ENCODE assay signal across 12 cellular contexts in the genomic region with DNA sequence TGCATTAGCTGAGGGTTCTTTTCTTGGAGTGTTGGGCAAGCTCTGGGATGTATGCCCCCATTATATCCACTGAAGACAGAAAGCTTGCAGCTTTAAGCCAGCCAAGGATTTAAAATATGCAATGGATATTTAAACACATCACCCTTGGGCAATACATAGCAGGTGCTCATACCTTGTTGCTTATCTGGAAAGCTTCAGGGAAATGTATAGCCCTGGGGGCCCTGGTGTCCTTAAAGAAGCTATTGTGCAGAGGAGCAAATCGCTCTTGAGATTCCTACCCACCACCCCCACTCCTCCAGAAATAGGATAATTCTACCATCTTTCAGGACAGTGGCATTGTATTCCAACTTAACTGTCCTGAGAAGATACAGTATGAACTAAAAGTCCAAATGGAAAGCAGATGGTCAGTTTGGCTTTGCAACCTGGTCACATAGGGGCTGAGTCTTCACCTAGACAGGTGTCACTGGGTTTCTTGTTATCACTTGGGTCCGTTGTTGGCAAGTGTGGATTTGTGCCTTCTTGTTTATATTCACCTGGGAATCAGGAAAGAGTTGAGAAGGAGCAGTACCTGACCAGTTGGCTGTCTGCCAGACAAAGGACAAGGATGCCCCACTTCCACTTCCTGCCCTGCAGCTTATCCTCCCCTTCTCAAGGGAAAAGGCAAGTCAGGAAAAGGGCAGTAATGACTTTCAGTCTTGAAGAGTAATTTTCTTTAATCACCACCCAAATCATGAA. TPM values are rescaled to one million over a fixed set of nuclear protein-coding genes. Genes with fewer than 3 reads are reported as not detected.
DNase-seq lines count a peak whose midpoint lies in the region; ATAC-seq and TF ChIP-seq lines count a peak whose summit lies in the region.
"Had no signal": no experiment of that assay in that cellular context is flagged by ENCODE, and none has a peak within 500 bp of the region (broad histone marks: within the 10 kb centered on the region; RNA-seq: fewer than 3 reads in every experiment).

No MANE protein-coding gene starts in this region.

- peak overlapping the region in 42 of 59 donors; percentile 8 to 84 (median 48) for H3K27ac ChIP-seq in dorsolateral prefrontal cortex
- no peak overlapping the region for H3K27ac ChIP-seq in prostate gland

- H3K36me3 ChIP-seq in prostate gland, result no peaks in the 10 kb centered on the region

- intact Hi-C loops in dorsolateral prefrontal cortex (cut with DNase I) (no loop called here), prostate gland (cut with DNase I) (no loop called here)

- H3K27me3 ChIP-seq in dorsolateral prefrontal cortex (no peaks in the 10 kb centered on the region), prostate gland (replicated peaks; ENCODE audit: insufficient read depth) (no peaks in the 10 kb centered on the region)

- H3K4me3 ChIP-seq in dorsolateral prefrontal cortex (peak overlapping the region in 8 of 59 donors; percentile 48 to 67 (median 56)), prostate gland (no peak overlapping the region)

- no peaks in the 10 kb centered on the region for H3K4me1 ChIP-seq in prostate gland (replicated peaks)

- WGBS in prostate gland, result 49% methylated on average over 2 of the region's 2 CpGs

- no peak for TF ChIP-seq POLR2A in prostate gland (IDR thresholded peaks at IDR 0.05)

- no peak for ATAC-seq in GM18861 (IDR thresholded peaks at IDR 0.05; ENCODE audit: unreplicated experiment)

- DNase-seq in NCI-H146 (lab: John Stamatoyannopoulos, UW) (peak; percentile 35), NCI-H146 treated with DMSO at 0.1 percent for 48 hours (lab: John Stamatoyannopoulos, UW; ENCODE audit: unreplicated experiment) (no peak), NCI-H1105 (lab: John Stamatoyannopoulos, UW) (peak; percentile 2), dorsolateral prefrontal cortex (peak in 1 of 10 donors; percentile 38), prostate gland (ENCODE audit: low spot score) (peak; percentile 58), dedifferentiated amniotic fluid mesenchymal stem cell (ENCODE audit: extremely low spot score) (no peak)
- no peak for DNase-seq in activated CD4-positive, alpha-beta T cell treated with anti-CD3 and anti-CD28 coated beads, Interleukin-2, amount 50 U/mL, for 1 hour
- DNase-seq: ACHN, amniotic stem cell, KG1 had no signal

- no peak for TF ChIP-seq CTCF in dorsolateral prefrontal cortex (IDR thresholded peaks at IDR 0.05 in 54 of 56, conservative IDR thresholded peaks at IDR 0.05 in 2 of 56; ENCODE audit: low read depth in 1 of 56, partially characterized antibody in 56 of 56)
- TF ChIP-seq CTCF in prostate gland (IDR thresholded peaks at IDR 0.05), result no peak

- no peaks in the 10 kb centered on the region for H3K9me3 ChIP-seq in prostate gland

RNA-seq across cellular contexts. Expression of a gene that starts 3.4 kb away (rescaled TPM):
- total RNA-seq in dorsolateral prefrontal cortex (under 1 TPM in 2 of 120 experiments, not detected in 118; 0.33 to 0.63 TPM), prostate gland (not detected)
- total RNA-seq: myocyte had no signal

RNA-seq across cellular contexts. Expression of a gene that starts 44.5 kb away (rescaled TPM):
- total RNA-seq in dorsolateral prefrontal cortex (100 to 1,000 TPM; 151 to 348 (median 226) TPM), prostate gland (100 to 1,000 TPM in 1 of 2 donors, 10 to 100 TPM in 1; 45.4 to 234 TPM)

RNA-seq across cellular contexts. Expression of a gene that starts 56.2 kb away (rescaled TPM):
- 100 to 1,000 TPM in 86 of 120 experiments, 10 to 100 TPM in 34; 68.8 to 245 (median 115) TPM for total RNA-seq in dorsolateral prefrontal cortex
- total RNA-seq in prostate gland, result 10 to 100 TPM; 31.2 to 36.0 TPM

Comparison
In these comparisons a context has a peak if more than half of its experiments do, and no peak if none do; other contexts are left out.
1. DNase-seq: peak in NCI-H146 (single experiment), NCI-H1105 (single experiment) and prostate gland (single experiment); none in NCI-H146 treated with DMSO at 0.1 percent for 48 hours (single experiment), activated CD4-positive, alpha-beta T cell treated with anti-CD3 and anti-CD28 coated beads, Interleukin-2, amount 50 U/mL, for 1 hour (single experiment) and dedifferentiated amniotic fluid mesenchymal stem cell (single experiment).
2. H3K27ac ChIP-seq: peak in dorsolateral prefrontal cortex (42 of 59); none in prostate gland (0 of 2).